ENCODE assay signal across 19 cellular contexts in the genomic region with DNA sequence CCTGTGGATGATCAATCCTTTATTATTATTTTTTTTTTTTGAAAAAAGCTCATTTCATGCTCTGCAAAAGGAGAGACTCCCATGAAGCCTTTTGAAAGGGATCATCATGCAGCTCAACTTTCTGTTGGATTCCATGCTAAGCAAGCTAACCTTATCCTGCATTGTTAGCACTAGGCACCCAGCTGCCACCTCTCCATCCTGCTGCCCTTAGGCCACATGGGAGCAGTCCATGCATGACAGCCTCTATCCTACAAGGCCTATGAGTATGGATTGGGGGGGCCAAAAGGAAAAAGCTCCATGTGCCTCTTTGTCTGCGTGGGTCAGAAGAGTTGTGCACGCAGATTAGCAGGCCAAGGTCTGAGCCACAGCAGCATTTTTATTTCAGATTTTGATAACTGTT.
"Had no signal": no experiment of that assay in that cellular context is flagged by ENCODE, and none has a peak within 500 bp of the region (broad histone marks: within the 10 kb centered on the region; RNA-seq: fewer than 3 reads in every experiment).

No MANE protein-coding gene starts in this region.

- H3K27ac Mint-ChIP-seq: activated CD4-positive, alpha-beta T cell treated with anti-CD3 and anti-CD28 coated beads, Interleukin-2, amount 10 ng/mL, durations not matched to agents 7 days and 5 days; activated CD8-positive, alpha-beta T cell treated with anti-CD3 and anti-CD28 coated beads, Interleukin-2, amount 10 ng/mL, durations not matched to agents 7 days and 5 days; activated naive CD4-positive, alpha-beta T cell treated with anti-CD3 and anti-CD28 coated beads for 36 hours; stimulated activated memory B cell treated with anti-CD40 and anti-IgM and Interleukin-4, amounts not matched to agents 10 μg/mL and 1 μg/mL and 100 μg/mL, for 72 hours had no signal

- H3K4me3 Mint-ChIP-seq: activated CD4-positive, alpha-beta T cell treated with anti-CD3 and anti-CD28 coated beads, Interleukin-2, amount 10 ng/mL, durations not matched to agents 7 days and 5 days; activated CD8-positive, alpha-beta T cell treated with anti-CD3 and anti-CD28 coated beads, Interleukin-2, amount 10 ng/mL, durations not matched to agents 7 days and 5 days; activated naive CD4-positive, alpha-beta T cell treated with anti-CD3 and anti-CD28 coated beads for 36 hours; activated T-cell treated with anti-CD3 and anti-CD28 coated beads, Interleukin-2, amount 50 U/mL, for 24 hours; naive thymus-derived CD4-positive, alpha-beta T cell; stimulated activated memory B cell treated with anti-CD40 and anti-IgM and Interleukin-4, amounts not matched to agents 10 μg/mL and 1 μg/mL and 100 μg/mL, for 72 hours had no signal

- H3K9me3 Mint-ChIP-seq: activated CD4-positive, alpha-beta T cell treated with anti-CD3 and anti-CD28 coated beads, Interleukin-2, amount 10 ng/mL, durations not matched to agents 7 days and 5 days; activated naive CD4-positive, alpha-beta T cell treated with anti-CD3 and anti-CD28 coated beads for 36 hours; activated T-cell treated with anti-CD3 and anti-CD28 coated beads, Interleukin-2, amount 50 U/mL, for 24 hours; naive thymus-derived CD4-positive, alpha-beta T cell; stimulated activated memory B cell treated with anti-CD40 and anti-IgM and Interleukin-4, amounts not matched to agents 10 μg/mL and 1 μg/mL and 100 μg/mL, for 72 hours had no signal

- ATAC-seq: activated CD8-positive, alpha-beta T cell treated with anti-CD3 and anti-CD28 coated beads, Interleukin-2, amount 10 ng/mL, durations not matched to agents 7 days and 5 days; body of pancreas; mucosa of descending colon; naive thymus-derived CD4-positive, alpha-beta T cell; pancreas; stimulated activated memory B cell treated with anti-CD40 and anti-IgM and Interleukin-4, amounts not matched to agents 10 μg/mL and 1 μg/mL and 100 μg/mL, for 72 hours; upper lobe of right lung had no signal

- DNase-seq: activated CD4-positive, alpha-beta T cell treated with anti-CD3 and anti-CD28 coated beads, Interleukin-2, amount 10 ng/mL, durations not matched to agents 7 days and 5 days; activated CD8-positive, alpha-beta T cell treated with anti-CD3 and anti-CD28 coated beads, Interleukin-2, amount 10 ng/mL, durations not matched to agents 7 days and 5 days; activated naive CD4-positive, alpha-beta T cell treated with anti-CD3 and anti-CD28 coated beads for 36 hours; activated T-cell treated with anti-CD3 and anti-CD28 coated beads, Interleukin-2, amount 50 U/mL, for 24 hours; body of pancreas; foreskin melanocyte; hypothalamus; kidney; left ventricle myocardium inferior; mucosa of descending colon; naive thymus-derived CD4-positive, alpha-beta T cell; pancreas; spleen; stimulated activated CD4-positive, alpha-beta T cell treated with anti-CD3 and anti-CD28 coated beads, Interleukin-4, amount 100 ng/mL, for 4 hours; T-helper 1 cell; T-helper 9 cell; testis; upper lobe of right lung had no signal

- H3K27me3 Mint-ChIP-seq: activated CD4-positive, alpha-beta T cell treated with anti-CD3 and anti-CD28 coated beads, Interleukin-2, amount 10 ng/mL, durations not matched to agents 7 days and 5 days; activated T-cell treated with anti-CD3 and anti-CD28 coated beads, Interleukin-2, amount 50 U/mL, for 24 hours; naive thymus-derived CD4-positive, alpha-beta T cell; stimulated activated memory B cell treated with anti-CD40 and anti-IgM and Interleukin-4, amounts not matched to agents 10 μg/mL and 1 μg/mL and 100 μg/mL, for 72 hours had no signal
